In the genomic region with DNA sequence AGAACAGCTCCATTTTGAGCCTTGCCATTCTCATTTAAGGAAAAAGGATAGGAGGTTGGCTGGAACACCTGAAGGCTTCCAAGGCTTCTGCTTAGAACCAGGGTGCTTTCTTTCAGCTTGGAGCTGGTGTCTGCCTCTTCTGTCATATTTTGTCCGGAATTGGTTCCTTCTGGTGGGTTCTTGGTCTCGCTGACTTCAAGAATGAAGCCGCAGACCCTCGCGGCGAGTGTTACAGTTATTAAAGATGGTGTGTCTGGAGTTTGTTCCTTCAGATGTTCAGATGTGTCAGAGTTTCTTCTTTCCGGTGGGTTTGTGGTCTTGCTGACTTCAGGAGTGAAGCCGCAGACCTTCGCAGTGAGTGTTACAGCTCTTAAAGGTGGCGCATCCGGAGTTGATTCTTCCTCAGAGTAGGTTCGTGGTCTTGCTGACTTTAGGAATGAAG, we compare ENCODE assay signal across 8 cellular contexts.
DNase-seq lines count a peak whose midpoint lies in the region; ATAC-seq lines count a peak whose summit lies in the region.
"Not testable (repeated sequence)": the region's sequence is repeated elsewhere in the genome, so short reads cannot be mapped to it uniquely, and the experiment has no call there.

No MANE protein-coding gene starts in this region.

- POLR2A ChIA-PET in CD8-positive, alpha-beta memory T cell (lab: Charles Lee): interaction anchor here (1.1 to 2.1 kb wide), 4 partner anchors 9 to 274 kb away, joined by 4 to 7 read pairs (median 4); partner anchors contain the start of gene ANKRD10
- POLR2A ChIA-PET in activated CD4-positive, alpha-beta memory T cell treated with anti-CD3 and anti-CD28 coated beads for 36 hours (lab: Charles Lee): interaction anchor here (0.6 to 1.3 kb wide), 5 partner anchors 32 to 329 kb away, joined by 3 read pairs; no protein-coding TSS in a partner anchor

- peak; percentile 42 to 89 (median 85) for DNase-seq in CD8-positive, alpha-beta memory T cell
- peak in 4 of 5 donors; percentile 42 to 77 (median 54) for DNase-seq in T-helper 1 cell
- peak; percentile 82 for DNase-seq in activated CD4-positive, alpha-beta memory T cell treated with anti-CD3 and anti-CD28 coated beads for 36 hours
- peak; percentile 70 for DNase-seq in activated T-cell treated with anti-CD3 and anti-CD28 coated beads, Interleukin-2, amount 50 U/mL, for 72 hours
- peak; percentile 48 for DNase-seq in activated naive CD8-positive, alpha-beta T cell treated with anti-CD3 and anti-CD28 coated beads, Interleukin-2, amount 50 U/mL, for 24 hours
- peak; percentile 73 for DNase-seq in natural killer cell treated with Interleukin-12 subunit alpha and Interleukin-12 subunit beta and Interleukin-15 and Interleukin-18, amount 100 ng/mL, for 72 hours (ENCODE audit: low spot score)
- peak; percentile 49 for DNase-seq in stimulated activated CD8-positive, alpha-beta memory T cell treated with anti-CD3 and anti-CD28 coated beads, Interleukin-12 subunit alpha, Interleukin-12 subunit beta, amount 100 ng/mL, for 1 hour (ENCODE audit: low read depth)
- peak; percentile 62 for DNase-seq in stimulated activated naive CD8-positive, alpha-beta T cell treated with anti-CD3 and anti-CD28 coated beads, Interleukin-15, Interleukin-2, amounts not matched to agents 100 U/mL and 50 U/mL, for 24 hours

- H3K9me3 ChIP-seq in CD8-positive, alpha-beta memory T cell (ENCODE audit: low read length): not testable (repeated sequence)

- not testable (repeated sequence) for H3K27me3 ChIP-seq in CD8-positive, alpha-beta memory T cell (ENCODE audit: insufficient read depth, low read length, poor library complexity, severe bottlenecking)

- ATAC-seq in activated T-cell treated with anti-CD3 and anti-CD28 coated beads, Interleukin-2, amount 50 U/mL, for 72 hours (replicated peaks in 1 of 2): peak; percentile 74 to 84
- ATAC-seq in activated naive CD8-positive, alpha-beta T cell treated with anti-CD3 and anti-CD28 coated beads, Interleukin-2, amount 50 U/mL, for 24 hours: peak; percentile 42
- peak; percentile 70 to 72 for ATAC-seq in natural killer cell treated with Interleukin-12 subunit alpha and Interleukin-12 subunit beta and Interleukin-15 and Interleukin-18, amount 100 ng/mL, for 72 hours
- ATAC-seq in stimulated activated naive CD8-positive, alpha-beta T cell treated with anti-CD3 and anti-CD28 coated beads, Interleukin-15, Interleukin-2, amounts not matched to agents 100 U/mL and 50 U/mL, for 24 hours: peak; percentile 45

- peak overlapping the region; percentile 60 to 81 (median 76) for H3K4me3 Mint-ChIP-seq in CD8-positive, alpha-beta memory T cell
- H3K4me3 Mint-ChIP-seq in activated CD4-positive, alpha-beta memory T cell treated with anti-CD3 and anti-CD28 coated beads for 36 hours: peak overlapping the region; percentile 67
- peak overlapping the region; percentile 74 to 77 for H3K4me3 Mint-ChIP-seq in activated T-cell treated with anti-CD3 and anti-CD28 coated beads, Interleukin-2, amount 50 U/mL, for 72 hours
- peak overlapping the region; percentile 71 for H3K4me3 Mint-ChIP-seq in activated naive CD8-positive, alpha-beta T cell treated with anti-CD3 and anti-CD28 coated beads, Interleukin-2, amount 50 U/mL, for 24 hours
- H3K4me3 Mint-ChIP-seq in natural killer cell treated with Interleukin-12 subunit alpha and Interleukin-12 subunit beta and Interleukin-15 and Interleukin-18, amount 100 ng/mL, for 72 hours: peak overlapping the region; percentile 87

- peaks cover 74% of the 10 kb centered on the region for H3K4me1 ChIP-seq in CD8-positive, alpha-beta memory T cell (ENCODE audit: insufficient read depth, low read length)

- H3K27ac Mint-ChIP-seq in CD8-positive, alpha-beta memory T cell: peak overlapping the region; percentile 71 to 97 (median 93)
- peak overlapping the region; percentile 59 for H3K27ac Mint-ChIP-seq in activated CD4-positive, alpha-beta memory T cell treated with anti-CD3 and anti-CD28 coated beads for 36 hours
- peak overlapping the region; percentile 33 for H3K27ac Mint-ChIP-seq in activated T-cell treated with anti-CD3 and anti-CD28 coated beads, Interleukin-2, amount 50 U/mL, for 72 hours
- H3K27ac Mint-ChIP-seq in activated naive CD8-positive, alpha-beta T cell treated with anti-CD3 and anti-CD28 coated beads, Interleukin-2, amount 50 U/mL, for 24 hours: peak overlapping the region; percentile 90
- peak overlapping the region; percentile 66 to 81 for H3K27ac Mint-ChIP-seq in natural killer cell treated with Interleukin-12 subunit alpha and Interleukin-12 subunit beta and Interleukin-15 and Interleukin-18, amount 100 ng/mL, for 72 hours

- not testable (repeated sequence) for H3K36me3 Mint-ChIP-seq in CD8-positive, alpha-beta memory T cell; activated CD4-positive, alpha-beta memory T cell treated with anti-CD3 and anti-CD28 coated beads for 36 hours; activated T-cell treated with anti-CD3 and anti-CD28 coated beads, Interleukin-2, amount 50 U/mL, for 72 hours (ENCODE audit: insufficient read depth in 2 of 2); natural killer cell treated with Interleukin-12 subunit alpha and Interleukin-12 subunit beta and Interleukin-15 and Interleukin-18, amount 100 ng/mL, for 72 hours
- peaks cover 12% of the 10 kb centered on the region for H3K36me3 Mint-ChIP-seq in activated naive CD8-positive, alpha-beta T cell treated with anti-CD3 and anti-CD28 coated beads, Interleukin-2, amount 50 U/mL, for 24 hours (ENCODE audit: low read depth)

- not testable (repeated sequence) for H3K27ac ChIP-seq in CD8-positive, alpha-beta memory T cell (ENCODE audit: low read depth, low read length)

- intact Hi-C loops in activated CD4-positive, alpha-beta memory T cell treated with anti-CD3 and anti-CD28 coated beads for 36 hours (cut with micrococcal nuclease): loop anchor here (1.0 to 10.0 kb wide), 5 partner anchors 13 to 474 kb away; partner anchors contain the start of genes ANKRD10 and ING1

- peaks cover 74 to 95% (median 95%) of the 10 kb centered on the region in 3 donors for H3K4me1 Mint-ChIP-seq in CD8-positive, alpha-beta memory T cell
- peaks cover 79% of the 10 kb centered on the region for H3K4me1 Mint-ChIP-seq in activated CD4-positive, alpha-beta memory T cell treated with anti-CD3 and anti-CD28 coated beads for 36 hours (ENCODE audit: low read depth)
- H3K4me1 Mint-ChIP-seq in activated T-cell treated with anti-CD3 and anti-CD28 coated beads, Interleukin-2, amount 50 U/mL, for 72 hours (ENCODE audit: low read depth): peaks cover 80% of the 10 kb centered on the region
- H3K4me1 Mint-ChIP-seq in activated naive CD8-positive, alpha-beta T cell treated with anti-CD3 and anti-CD28 coated beads, Interleukin-2, amount 50 U/mL, for 24 hours: peaks cover 99% of the 10 kb centered on the region
- H3K4me1 Mint-ChIP-seq in natural killer cell treated with Interleukin-12 subunit alpha and Interleukin-12 subunit beta and Interleukin-15 and Interleukin-18, amount 100 ng/mL, for 72 hours (ENCODE audit: low read depth in 2 of 2): peaks cover 79 to 80% of the 10 kb centered on the region in 2 donors

- H3K27me3 Mint-ChIP-seq in CD8-positive, alpha-beta memory T cell; activated CD4-positive, alpha-beta memory T cell treated with anti-CD3 and anti-CD28 coated beads for 36 hours; activated T-cell treated with anti-CD3 and anti-CD28 coated beads, Interleukin-2, amount 50 U/mL, for 72 hours (ENCODE audit: low read depth); activated naive CD8-positive, alpha-beta T cell treated with anti-CD3 and anti-CD28 coated beads, Interleukin-2, amount 50 U/mL, for 24 hours; natural killer cell treated with Interleukin-12 subunit alpha and Interleukin-12 subunit beta and Interleukin-15 and Interleukin-18, amount 100 ng/mL, for 72 hours: not testable (repeated sequence)

- not testable (repeated sequence) for H3K36me3 ChIP-seq in CD8-positive, alpha-beta memory T cell (ENCODE audit: insufficient read depth, low read length)

- peak overlapping the region; percentile 55 for H3K4me3 ChIP-seq in CD8-positive, alpha-beta memory T cell (ENCODE audit: low read length)

- CTCF ChIA-PET in CD8-positive, alpha-beta memory T cell (lab: Charles Lee): interaction anchor here (1.0 to 1.8 kb wide), 6 partner anchors 16 to 73 kb away, joined by 3 to 6 read pairs (median 4); no protein-coding TSS in a partner anchor
- CTCF ChIA-PET in activated CD4-positive, alpha-beta memory T cell treated with anti-CD3 and anti-CD28 coated beads for 36 hours (lab: Charles Lee): interaction anchor here (1.0 to 1.3 kb wide), 6 partner anchors 9 to 121 kb away, joined by 3 to 6 read pairs (median 4); no protein-coding TSS in a partner anchor

- not testable (repeated sequence) for H3K9me3 Mint-ChIP-seq in CD8-positive, alpha-beta memory T cell; activated CD4-positive, alpha-beta memory T cell treated with anti-CD3 and anti-CD28 coated beads for 36 hours; activated T-cell treated with anti-CD3 and anti-CD28 coated beads, Interleukin-2, amount 50 U/mL, for 72 hours; activated naive CD8-positive, alpha-beta T cell treated with anti-CD3 and anti-CD28 coated beads, Interleukin-2, amount 50 U/mL, for 24 hours; natural killer cell treated with Interleukin-12 subunit alpha and Interleukin-12 subunit beta and Interleukin-15 and Interleukin-18, amount 100 ng/mL, for 72 hours

Comparison
In these comparisons a context has a peak if more than half of its experiments do, and no peak if none do; other contexts are left out.
1. H3K27ac Mint-ChIP-seq: peak in every context shown above with its lines; median percentile 93 in CD8-positive, alpha-beta memory T cell; 90 in activated naive CD8-positive, alpha-beta T cell treated with anti-CD3 and anti-CD28 coated beads, Interleukin-2, amount 50 U/mL, for 24 hours; 74 in natural killer cell treated with Interleukin-12 subunit alpha and Interleukin-12 subunit beta and Interleukin-15 and Interleukin-18, amount 100 ng/mL, for 72 hours; 59 in activated CD4-positive, alpha-beta memory T cell treated with anti-CD3 and anti-CD28 coated beads for 36 hours; 33 in activated T-cell treated with anti-CD3 and anti-CD28 coated beads, Interleukin-2, amount 50 U/mL, for 72 hours.